In genomic region chr15:90200534-90201139, GRCh38 we compare ENCODE assay signal across 8 cellular contexts. TPM values are rescaled to one million over a fixed set of nuclear protein-coding genes. Genes with fewer than 3 reads are reported as not detected.
A peak's percentile ranks its signal among the peaks of the same experiment; 100 is the strongest.
DNase-seq lines count a peak whose midpoint lies in the region; ATAC-seq, FAIRE-seq and TF ChIP-seq lines count a peak whose summit lies in the region.

No MANE protein-coding gene starts in this region.

- peaks cover 11 to 15% of the 10 kb centered on the region in 2 donors for H3K4me1 ChIP-seq in kidney (ENCODE audit: control insufficient read depth in 1 of 2, insufficient read depth in 1 of 2, low read depth in 1 of 2, low read length in 2 of 2)

- POLR2A ChIA-PET in activated naive CD8-positive, alpha-beta T cell treated with anti-CD3 and anti-CD28 coated beads, Interleukin-2, amount 10 ng/mL, durations not matched to agents 7 days and 5 days (lab: Charles Lee): interaction anchor here (0.8 to 4.4 kb wide), 12 partner anchors 9 to 103 kb away, joined by 3 to 40 read pairs (median 5); partner anchors contain the start of genes CIB1, GDPGP1, IDH2 and TTLL13

- no peak for FAIRE-seq in kidney (lab: Jason Lieb, UNC)
- FAIRE-seq in urothelium cell line (lab: Jason Lieb, UNC): no peak

- H3K9ac ChIP-seq in kidney (ENCODE audit: low read length in 2 of 2): peak overlapping the region; percentile 35 to 77

- H3K4me1 Mint-ChIP-seq in activated naive CD8-positive, alpha-beta T cell treated with anti-CD3 and anti-CD28 coated beads, Interleukin-2, amount 10 ng/mL, durations not matched to agents 7 days and 5 days: peaks cover 20% of the 10 kb centered on the region

- no peak for TF ChIP-seq CTCF in kidney (IDR thresholded peaks at IDR 0.05; ENCODE audit: borderline replicate concordance, extremely low read depth, insufficient read depth)

- peak overlapping the region; percentile 83 for H3K4me3 Mint-ChIP-seq in activated naive CD8-positive, alpha-beta T cell treated with anti-CD3 and anti-CD28 coated beads, Interleukin-2, amount 10 ng/mL, durations not matched to agents 7 days and 5 days

- peaks cover 9% of the 10 kb centered on the region for H3K27me3 Mint-ChIP-seq in activated naive CD8-positive, alpha-beta T cell treated with anti-CD3 and anti-CD28 coated beads, Interleukin-2, amount 10 ng/mL, durations not matched to agents 7 days and 5 days

- ATAC-seq in HG02981 (IDR thresholded peaks at IDR 0.05; ENCODE audit: unreplicated experiment) (peak; percentile 27), GM21717 (IDR thresholded peaks at IDR 0.05; ENCODE audit: unreplicated experiment) (no peak)
- no peak for ATAC-seq in activated naive CD8-positive, alpha-beta T cell treated with anti-CD3 and anti-CD28 coated beads, Interleukin-2, amount 10 ng/mL, durations not matched to agents 7 days and 5 days (ENCODE audit: low read depth)

- H3K36me3 Mint-ChIP-seq in activated naive CD8-positive, alpha-beta T cell treated with anti-CD3 and anti-CD28 coated beads, Interleukin-2, amount 10 ng/mL, durations not matched to agents 7 days and 5 days: no peaks in the 10 kb centered on the region

- in situ Hi-C loops in G401 (cut with HindIII; ENCODE audit: low sequenced_read_pairs): no loop called here

- DNase-seq in G401 (ENCODE audit: low spot score): peak; percentile 25
- no peak for DNase-seq in activated naive CD8-positive, alpha-beta T cell treated with anti-CD3 and anti-CD28 coated beads, Interleukin-2, amount 10 ng/mL, durations not matched to agents 7 days and 5 days
- peak; percentile 77 for DNase-seq in kidney
- DNase-seq in substantia nigra (lab: John Stamatoyannopoulos, UW): peak in 8 of 49 donors; percentile 24 to 49 (median 40)
- DNase-seq in urothelium cell line (ENCODE audit: low spot score): no peak
- DNase-seq in NCI-H187 (lab: John Stamatoyannopoulos, UW): no peak

- peaks cover 0 to 4% of the 10 kb centered on the region in 2 donors for H3K36me3 ChIP-seq in kidney (ENCODE audit: control insufficient read depth in 1 of 2, insufficient read depth in 2 of 2, low read length in 2 of 2)

- intact Hi-C loops in kidney (cut with DNase I): no loop called here

- peak overlapping the region; percentile 84 for H3K27ac Mint-ChIP-seq in activated naive CD8-positive, alpha-beta T cell treated with anti-CD3 and anti-CD28 coated beads, Interleukin-2, amount 10 ng/mL, durations not matched to agents 7 days and 5 days

- H3K27ac ChIP-seq in kidney (ENCODE audit: low read depth in 2 of 2, low read length in 2 of 2) (peak overlapping the region; percentile 80), substantia nigra (ENCODE audit: low read depth, low read length, poor library complexity, severe bottlenecking) (peak overlapping the region; percentile 74)

- peak overlapping the region; percentile 62 to 75 for H3K4me3 ChIP-seq in kidney (ENCODE audit: low read length in 2 of 2)

- no peaks in the 10 kb centered on the region for H3K9me3 Mint-ChIP-seq in activated naive CD8-positive, alpha-beta T cell treated with anti-CD3 and anti-CD28 coated beads, Interleukin-2, amount 10 ng/mL, durations not matched to agents 7 days and 5 days

- H3K9me3 ChIP-seq in kidney (ENCODE audit: control insufficient read depth in 1 of 2, low read length in 2 of 2): no peaks in the 10 kb centered on the region

RNA-seq across cellular contexts. Expression of gene SEMA4B, which starts 0.5 kb away (rescaled TPM):
- 7.1 and 25.4 TPM in 2 replicates for total RNA-seq in G401 (2014; rRNA removed; shearing (Covaris generic))
- 10 to 100 TPM; 14.1 to 15.4 TPM for total RNA-seq in activated naive CD8-positive, alpha-beta T cell treated with anti-CD3 and anti-CD28 coated beads, Interleukin-2, amount 10 ng/mL, durations not matched to agents 7 days and 5 days
- 190 TPM for total RNA-seq in kidney
- 28.7 TPM for polyA plus RNA-seq in kidney (ENCODE audit: insufficient read depth, low read depth, low replicate concordance)

RNA-seq across cellular contexts. Expression of gene CIB1, which starts 33.1 kb away (rescaled TPM):
- 82.0 and 83.7 TPM in 2 replicates for total RNA-seq in G401 (2014; rRNA removed; shearing (Covaris generic))
- 100 to 1,000 TPM; 129 to 130 TPM for total RNA-seq in activated naive CD8-positive, alpha-beta T cell treated with anti-CD3 and anti-CD28 coated beads, Interleukin-2, amount 10 ng/mL, durations not matched to agents 7 days and 5 days
- total RNA-seq in kidney: 158 TPM
- polyA plus RNA-seq in kidney (ENCODE audit: insufficient read depth, low read depth, low replicate concordance): 321 TPM

RNA-seq across cellular contexts. Expression of gene GDPGP1, which starts 33.4 kb away (rescaled TPM):
- total RNA-seq in G401 (2014; rRNA removed; shearing (Covaris generic)): 3.4 and 4.2 TPM in 2 replicates
- 10 to 100 TPM; 10.2 to 10.3 TPM for total RNA-seq in activated naive CD8-positive, alpha-beta T cell treated with anti-CD3 and anti-CD28 coated beads, Interleukin-2, amount 10 ng/mL, durations not matched to agents 7 days and 5 days
- 15.3 TPM for total RNA-seq in kidney
- polyA plus RNA-seq in kidney (ENCODE audit: insufficient read depth, low read depth, low replicate concordance): 4.8 TPM

RNA-seq across cellular contexts. Expression of gene TTLL13, which starts 48.7 kb away (rescaled TPM):
- not detected in 2 replicates for total RNA-seq in G401 (2014; rRNA removed; shearing (Covaris generic))
- total RNA-seq in activated naive CD8-positive, alpha-beta T cell treated with anti-CD3 and anti-CD28 coated beads, Interleukin-2, amount 10 ng/mL, durations not matched to agents 7 days and 5 days: 1 to 10 TPM in 1 of 2 experiments, under 1 TPM in 1; 0.47 to 1.5 TPM
- total RNA-seq in kidney: 0.54 TPM
- 0.88 TPM for polyA plus RNA-seq in kidney (ENCODE audit: insufficient read depth, low read depth, low replicate concordance)

Comparison
In these comparisons a context has a peak if more than half of its experiments do, and no peak if none do; other contexts are left out.
1. DNase-seq: peak in G401 (single experiment) and kidney (single experiment); none in activated naive CD8-positive, alpha-beta T cell treated with anti-CD3 and anti-CD28 coated beads, Interleukin-2, amount 10 ng/mL, durations not matched to agents 7 days and 5 days (single experiment), urothelium cell line (single experiment) and NCI-H187 (0 of 2).